Comparison of ENCODE assay signal across 15 cellular contexts in genomic region chr10:57627642-57628178, GRCh38.
DNase-seq lines count a peak whose midpoint lies in the region; TF ChIP-seq lines count a peak whose summit lies in the region.
"Had no signal": no experiment of that assay in that cellular context is flagged by ENCODE, and none has a peak within 500 bp of the region (broad histone marks: within the 10 kb centered on the region; RNA-seq: fewer than 3 reads in every experiment).

No MANE protein-coding gene starts in this region.

- DNase-seq in ELF-1 (ENCODE audit: low read depth, low spot score) (peak; percentile 90), HAP-1 (ENCODE audit: low spot score in 2 of 2) (peak; percentile 41 to 98), endodermal cell (peak; percentile 67), iPS-NIHi7 (ENCODE audit: extremely low spot score) (peak; percentile 32), NOMO-1 treated with DMSO at 0.1 percent for 48 hours (lab: John Stamatoyannopoulos, UW; ENCODE audit: unreplicated experiment) (no peak), CD14-positive monocyte (ENCODE audit: low spot score) (no peak)
- DNase-seq in stimulated activated CD4-positive, alpha-beta T cell treated with anti-CD3 and anti-CD28 coated beads, Interleukin-2, amount 100 ng/mL, for 48 hours = no peak
- no peak for DNase-seq in activated CD4-positive, alpha-beta T cell treated with anti-CD3 and anti-CD28 coated beads for 1 hour
- DNase-seq: Caco-2, GM23248, NCI-H1436, NCI-H82, RPMI8226, SJCRH30, SW 1271 had no signal

- peak overlapping the region; percentile 78 for H3K27ac ChIP-seq in endodermal cell (ENCODE audit: low read depth, low read length)
- H3K27ac ChIP-seq: GM23248, SJCRH30 had no signal

- H3K4me3 ChIP-seq in HAP-1 (no peak overlapping the region), endodermal cell (ENCODE audit: low read length) (peak overlapping the region; percentile 75)
- H3K4me3 ChIP-seq: GM23248, SJCRH30 had no signal

- intact Hi-C loops in CD14-positive monocyte (cut with micrococcal nuclease) = no loop called here

- H3K4me1 Mint-ChIP-seq in endodermal cell (peaks cover 56% of the 10 kb centered on the region), CD14-positive monocyte (no peaks in the 10 kb centered on the region)

- in situ Hi-C loops in HAP-1 (cut with MboI; ENCODE audit: low sequenced_read_pairs) = no loop called here

- 0 to 6% methylated on average over 1 to 2 of the region's 2 CpGs for WGBS in endodermal cell (ENCODE audit: insufficient coverage in 1 of 2, insufficient read length in 1 of 2), 2 experiments

- H3K27ac Mint-ChIP-seq in endodermal cell = peak overlapping the region; percentile 97
- H3K27ac Mint-ChIP-seq in CD14-positive monocyte = no peak overlapping the region

- H3K36me3 Mint-ChIP-seq in endodermal cell (ENCODE audit: low read depth) = no peaks in the 10 kb centered on the region
- H3K36me3 Mint-ChIP-seq in CD14-positive monocyte = no peaks in the 10 kb centered on the region

- H3K4me3 Mint-ChIP-seq in endodermal cell (peak overlapping the region; percentile 21), CD14-positive monocyte (no peak overlapping the region)

- H3K9me3 ChIP-seq in HAP-1 (no peaks in the 10 kb centered on the region), endodermal cell (ENCODE audit: control insufficient read depth, low read length) (no peaks in the 10 kb centered on the region)
- H3K9me3 ChIP-seq: Caco-2, SJCRH30 had no signal

- no peaks in the 10 kb centered on the region for H3K9me3 Mint-ChIP-seq in endodermal cell
- H3K9me3 Mint-ChIP-seq in CD14-positive monocyte = no peaks in the 10 kb centered on the region

- H3K27me3 ChIP-seq in HAP-1 (ENCODE audit: low read depth) (no peaks in the 10 kb centered on the region), endodermal cell (ENCODE audit: control insufficient read depth, insufficient read depth, low read length, poor library complexity, severe bottlenecking) (no peaks in the 10 kb centered on the region)
- H3K27me3 ChIP-seq: SJCRH30 had no signal

- no peak for TF ChIP-seq CTCF in endodermal cell (conservative IDR thresholded peaks at IDR 0.05)
- no peak for TF ChIP-seq CTCF in CD14-positive monocyte (IDR thresholded peaks at IDR 0.05)

- H3K36me3 ChIP-seq in HAP-1 (replicated peaks) (no peaks in the 10 kb centered on the region), endodermal cell (ENCODE audit: control insufficient read depth, insufficient read depth, low read length) (no peaks in the 10 kb centered on the region)
- H3K36me3 ChIP-seq: SJCRH30 had no signal

- H3K4me1 ChIP-seq in HAP-1 = peaks cover 28% of the 10 kb centered on the region
- peaks cover 27% of the 10 kb centered on the region for H3K4me1 ChIP-seq in endodermal cell (ENCODE audit: control insufficient read depth, insufficient read depth, low read length)
- H3K4me1 ChIP-seq: SJCRH30 had no signal

- peak overlapping the region; percentile 75 for H3K9ac ChIP-seq in endodermal cell (ENCODE audit: extremely low read depth, low read length, poor library complexity, severe bottlenecking)
- H3K9ac ChIP-seq: GM23248 had no signal

- H3K27me3 Mint-ChIP-seq in endodermal cell (ENCODE audit: insufficient read depth) (no peaks in the 10 kb centered on the region), CD14-positive monocyte (ENCODE audit: low read depth in 3 of 3) (peaks cover 0 to 3% (median 0%) of the 10 kb centered on the region in 3 donors)

Comparison
In these comparisons a context has a peak if more than half of its experiments do, and no peak if none do; other contexts are left out.
1. DNase-seq: peak in ELF-1 (single experiment), HAP-1 (2 of 2), endodermal cell (single experiment) and iPS-NIHi7 (single experiment); none in stimulated activated CD4-positive, alpha-beta T cell treated with anti-CD3 and anti-CD28 coated beads, Interleukin-2, amount 100 ng/mL, for 48 hours (0 of 2), NOMO-1 treated with DMSO at 0.1 percent for 48 hours (single experiment), activated CD4-positive, alpha-beta T cell treated with anti-CD3 and anti-CD28 coated beads for 1 hour (single experiment) and CD14-positive monocyte (single experiment).